In the genomic region with DNA sequence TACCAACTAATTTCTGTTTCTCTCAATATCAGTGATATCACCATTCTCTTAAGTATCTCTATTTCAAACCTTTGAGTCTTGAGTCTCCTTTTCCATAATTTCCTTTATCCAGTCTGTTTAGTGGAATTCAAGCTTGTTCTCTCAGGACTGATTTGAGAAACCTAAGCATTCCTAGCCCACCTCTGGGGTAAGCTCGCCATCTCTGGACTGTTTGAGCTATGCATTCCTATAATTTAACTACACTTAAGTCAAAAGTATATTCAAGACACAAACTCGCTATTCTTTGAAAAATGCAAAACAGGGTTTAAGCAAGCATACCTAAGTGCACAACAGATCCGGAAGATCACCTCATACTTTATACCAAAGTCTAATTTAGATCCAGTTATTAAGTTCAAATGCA, we compare ENCODE assay signal across 1 cellular context.
TF ChIP-seq lines count a peak whose summit lies in the region.

No MANE protein-coding gene starts in this region.

TF ChIP-seq in HepG2, 621 proteins besides CTCF, POLR2A, EP300 and RAD21:
- TF ChIP-seq FOXK2 (IDR thresholded peaks at IDR 0.05) (no peak), ZNF510 (CRISPR knock-in tag; IDR thresholded peaks at IDR 0.05; ENCODE audit: low read depth) (no peak), PAX8 (CRISPR knock-in tag; IDR thresholded peaks at IDR 0.05; ENCODE audit: borderline replicate concordance) (no peak), STAG1 (CRISPR knock-in tag; IDR thresholded peaks at IDR 0.05) (peak; percentile 40)
